Comparison of ENCODE assay signal across 20 cellular contexts in genomic region chr4:82261063-82261462, GRCh38.
DNase-seq lines count a peak whose midpoint lies in the region; ATAC-seq, FAIRE-seq and TF ChIP-seq lines count a peak whose summit lies in the region.
"Had no signal": no experiment of that assay in that cellular context is flagged by ENCODE, and none has a peak within 500 bp of the region (broad histone marks: within the 10 kb centered on the region; RNA-seq: fewer than 3 reads in every experiment).

No MANE protein-coding gene starts in this region.

- peaks cover 0 to 6% (median 0%) of the 10 kb centered on the region in 7 donors for H3K9me3 Mint-ChIP-seq in naive B cell
- H3K9me3 Mint-ChIP-seq: CD8-positive, alpha-beta T cell had no signal

- in situ Hi-C loops in KBM-7 (cut with MboI; ENCODE audit: low pct_unique_long_range_greater_than_20kb, low sequenced_read_pairs): no loop called here

- ATAC-seq in naive B cell (ENCODE audit: low read depth in 2 of 2): peak; percentile 78 to 80
- ATAC-seq: CD8-positive, alpha-beta T cell; HepG2 had no signal

- peak overlapping the region in 4 of 6 donors; percentile 21 to 84 (median 54) for H3K27ac Mint-ChIP-seq in naive B cell
- H3K27ac Mint-ChIP-seq: CD8-positive, alpha-beta T cell had no signal

- H3K79me2 ChIP-seq in OCI-LY3 (ENCODE audit: low read length): no peaks in the 10 kb centered on the region

- H3K4me3 ChIP-seq in OCI-LY3 (ENCODE audit: low read length) (no peak overlapping the region), suprapubic skin (no peak overlapping the region)
- H3K4me3 ChIP-seq: HAP-1 had no signal

- TF ChIP-seq CTCF in OCI-LY3 (IDR thresholded peaks at IDR 0.05; ENCODE audit: low read depth, low read length) (no peak), suprapubic skin (IDR thresholded peaks at IDR 0.05) (no peak)

- TF ChIP-seq EP300 in suprapubic skin (IDR thresholded peaks at IDR 0.05): no peak

- H4K20me1 ChIP-seq in OCI-LY3 (ENCODE audit: insufficient read depth, low read length): no peaks in the 10 kb centered on the region

- H3K27ac ChIP-seq in OCI-LY3 (ENCODE audit: low read length) (no peak overlapping the region), suprapubic skin (no peak overlapping the region)
- H3K27ac ChIP-seq: C4-2B had no signal

- H3K27me3 Mint-ChIP-seq in naive B cell: no peaks in the 10 kb centered on the region

- H3K27me3 ChIP-seq in OCI-LY3 (ENCODE audit: low read depth, low read length): no peaks in the 10 kb centered on the region
- no peaks in the 10 kb centered on the region for H3K27me3 ChIP-seq in suprapubic skin

- peak; percentile 26 for FAIRE-seq in GM19239 (lab: Jason Lieb, UNC)
- FAIRE-seq: D721Med, H1, HepG2, HTR-8/SVneo had no signal

- H3K36me3 ChIP-seq in OCI-LY3 (replicated peaks; ENCODE audit: low read depth, low read length): no peaks in the 10 kb centered on the region
- H3K36me3 ChIP-seq in suprapubic skin: no peaks in the 10 kb centered on the region
- H3K36me3 ChIP-seq: HAP-1 had no signal

- peaks cover 30 to 57% (median 44%) of the 10 kb centered on the region in 3 donors for H3K4me1 Mint-ChIP-seq in naive B cell

- DNase-seq in SIG-M5 treated with dmso at 0.1 percent for 504 hours (lab: John Stamatoyannopoulos, UW; ENCODE audit: unreplicated experiment) (peak; percentile 6), SIG-M5 (lab: John Stamatoyannopoulos, UW) (no peak), GM19239 (ENCODE audit: insufficient read length, low spot score) (no peak), naive B cell (no peak), activated T-cell treated with anti-CD3 and anti-CD28 coated beads for 4 hours (no peak), KBM-7 (no peak), suprapubic skin (ENCODE audit: low spot score in 2 of 2) (no peak)
- DNase-seq: ACHN; CD8-positive, alpha-beta T cell; COR-L47; DMS153; DMS79 treated with DMSO at 0.1 percent for 48 hours; GDM1 had no signal

- peak overlapping the region in 7 of 8 donors; percentile 0 to 61 (median 49) for H3K4me3 Mint-ChIP-seq in naive B cell
- H3K4me3 Mint-ChIP-seq: CD8-positive, alpha-beta T cell had no signal

- TF ChIP-seq POLR2A in suprapubic skin (IDR thresholded peaks at IDR 0.05): no peak

- H3K4me1 ChIP-seq in OCI-LY3 (ENCODE audit: low read length) (peaks cover 29% of the 10 kb centered on the region), suprapubic skin (no peaks in the 10 kb centered on the region)
- H3K4me1 ChIP-seq: HAP-1 had no signal

- no peak overlapping the region for H3K9ac ChIP-seq in OCI-LY3 (ENCODE audit: low read length)

- no peak overlapping the region for H2AFZ ChIP-seq in OCI-LY3 (ENCODE audit: low read depth, low read length)

- H3K9me3 ChIP-seq in OCI-LY3 (ENCODE audit: insufficient read depth, low read length) (peaks cover 6% of the 10 kb centered on the region; the same call in 1 of the 2 replicates), suprapubic skin (no peaks in the 10 kb centered on the region)
- H3K9me3 ChIP-seq: HAP-1 had no signal

- no peaks in the 10 kb centered on the region for H3K36me3 Mint-ChIP-seq in naive B cell
- H3K36me3 Mint-ChIP-seq: CD8-positive, alpha-beta T cell had no signal

- peak overlapping the region; percentile 20; the same call in 1 of the 2 replicates for H3K4me2 ChIP-seq in OCI-LY3 (ENCODE audit: low read length)

- WGBS in suprapubic skin: 88% methylated on average over 2 of the region's 2 CpGs
